Comparison of ENCODE assay signal across 8 cellular contexts in the genomic region with DNA sequence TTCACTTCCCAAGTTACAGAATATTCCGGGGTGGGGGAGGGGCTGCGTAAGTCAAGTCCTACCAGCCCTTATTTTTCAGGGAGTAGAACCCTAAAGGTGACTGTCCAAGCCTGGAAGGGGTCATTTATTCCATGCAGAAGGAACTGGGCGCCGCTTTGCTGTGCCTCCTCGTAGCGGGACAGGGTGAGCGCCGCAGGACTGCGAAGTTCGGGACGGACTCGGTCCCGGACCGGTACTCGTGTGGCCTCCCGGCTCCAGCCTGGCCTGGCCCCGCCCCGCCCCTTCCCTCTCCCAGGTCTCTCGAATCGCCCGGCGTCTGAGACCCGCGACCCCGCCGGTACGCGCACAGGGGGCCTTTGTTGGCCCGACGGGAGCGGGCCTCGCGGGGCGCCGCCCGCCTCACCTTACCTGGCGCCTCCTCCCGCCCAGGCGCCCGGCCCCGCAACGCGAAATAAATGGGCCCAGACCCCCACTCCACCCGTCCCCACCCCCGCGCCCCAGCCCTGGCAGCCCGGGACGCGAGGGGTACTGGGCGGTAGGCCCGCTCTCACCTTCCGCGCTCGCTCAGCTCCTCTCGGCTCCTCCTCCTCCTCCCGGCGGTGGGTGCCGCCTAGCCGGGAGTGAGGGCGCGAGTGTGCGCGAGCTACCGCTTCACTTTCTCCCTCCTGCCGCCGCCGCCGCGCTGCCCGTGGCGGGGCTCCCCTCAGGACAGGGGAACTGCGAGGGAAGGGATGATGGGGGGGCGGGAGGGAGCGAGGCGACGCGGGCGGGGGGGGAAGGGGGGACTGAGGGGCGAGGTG. TPM values are rescaled to one million over a fixed set of nuclear protein-coding genes. Genes with fewer than 3 reads are reported as not detected.
A peak's percentile ranks its signal among the peaks of the same experiment; 100 is the strongest.
DNase-seq lines count a peak whose midpoint lies in the region; ATAC-seq and TF ChIP-seq lines count a peak whose summit lies in the region.

No MANE protein-coding gene starts in this region.

- CTCF ChIA-PET in HEK293T (lab: Yijun Ruan, JAX) = no interaction called here

- peak overlapping the region; percentile 61 for H3K4me3 ChIP-seq in neuron (ENCODE audit: low read length)
- peak overlapping the region; percentile 74 to 80 for H3K4me3 ChIP-seq in testis

- H3K4me1 ChIP-seq in foreskin keratinocyte = peaks cover 5% of the 10 kb centered on the region
- peaks cover 37% of the 10 kb centered on the region for H3K4me1 ChIP-seq in neuron (ENCODE audit: insufficient read depth, low read length)
- H3K4me1 ChIP-seq in testis = no peaks in the 10 kb centered on the region

- intact Hi-C loops in testis (cut with DNase I; ENCODE audit: low total_unique reads) = no loop called here

- no peak for TF ChIP-seq CTCF in foreskin keratinocyte (conservative IDR thresholded peaks at IDR 0.05)
- TF ChIP-seq CTCF in testis (IDR thresholded peaks at IDR 0.05) = no peak

- TF ChIP-seq POLR2A in testis (IDR thresholded peaks at IDR 0.05) = no peak

- H2AFZ ChIP-seq in neuron (ENCODE audit: low read depth, low read length) = peak overlapping the region; percentile 36

- peak; percentile 66 for ATAC-seq in foreskin keratinocyte

- H3K36me3 ChIP-seq in neuron (ENCODE audit: insufficient read depth, low read length) (no peaks in the 10 kb centered on the region), testis (ENCODE audit: low read depth, missing control alignments) (no peaks in the 10 kb centered on the region)

- H3K9me3 ChIP-seq in neuron (ENCODE audit: low read length) (no peaks in the 10 kb centered on the region), testis (no peaks in the 10 kb centered on the region)

- peak overlapping the region; percentile 82 for H3K27ac ChIP-seq in foreskin keratinocyte
- peak overlapping the region; percentile 78 to 90 for H3K27ac ChIP-seq in testis

- in situ Hi-C loops in G401 (cut with HindIII; ENCODE audit: low sequenced_read_pairs) = no loop called here

- peak; percentile 49 for DNase-seq in G401 (ENCODE audit: low spot score)
- DNase-seq in HEK293T (ENCODE audit: extremely low spot score) = peak; percentile 46
- DNase-seq in NCI-H69 (lab: John Stamatoyannopoulos, UW) = peak; percentile 82
- peak; percentile 33 for DNase-seq in activated effector memory CD4-positive, alpha-beta T cell treated with Interleukin-2 at 50 U/mL for 16 hours
- DNase-seq in foreskin keratinocyte = peak in 1 of 2 donors; percentile 42
- peak; percentile 67 for DNase-seq in testis
- no peak for DNase-seq in globus pallidus (ENCODE audit: low spot score)

- POLR2A ChIA-PET in HEK293T (lab: Yijun Ruan, JAX) = interaction anchor here (0.6 kb wide), 1 partner anchor 11 kb away, joined by 3 read pairs; no protein-coding TSS in a partner anchor

- H3K27me3 ChIP-seq in foreskin keratinocyte (no peaks in the 10 kb centered on the region), neuron (ENCODE audit: insufficient read depth, low read length) (no peaks in the 10 kb centered on the region), testis (no peaks in the 10 kb centered on the region)

- WGBS in testis, 2 donors = 0% methylated on average over 15 to 78 of the region's 79 CpGs

TF ChIP-seq in HEK293T, 16 proteins besides CTCF, POLR2A, EP300 and RAD21:
- TF ChIP-seq BHLHE40 (IDR thresholded peaks at IDR 0.05; ENCODE audit: borderline replicate concordance) (no peak), FOXA1 (IDR thresholded peaks at IDR 0.05) (no peak), FOXM1 (IDR thresholded peaks at IDR 0.05; ENCODE audit: borderline replicate concordance) (no peak), L3MBTL2 (conservative IDR thresholded peaks at IDR 0.05) (0 out of 2 replicates have a peak, but pooled peaks have one; percentile 6)

RNA-seq across cellular contexts. Expression of gene PAK1, which starts 0.7 kb away (rescaled TPM):
- total RNA-seq in G401 (2014; rRNA removed; shearing (Covaris generic)) = 25.7 and 42.8 TPM in 2 replicates
- 60.7 and 61.9 TPM in 2 replicates for total RNA-seq in foreskin keratinocyte
- polyA plus RNA-seq in foreskin keratinocyte = 30.1 and 34.7 TPM in 2 replicates
- 10 to 100 TPM; 63.2 to 80.9 TPM for total RNA-seq in testis
- polyA plus RNA-seq in testis (ENCODE audit: insufficient read depth, low read depth, low replicate concordance) = 60.1 TPM
